Comparison of ENCODE assay signal across 11 cellular contexts in the genomic region with DNA sequence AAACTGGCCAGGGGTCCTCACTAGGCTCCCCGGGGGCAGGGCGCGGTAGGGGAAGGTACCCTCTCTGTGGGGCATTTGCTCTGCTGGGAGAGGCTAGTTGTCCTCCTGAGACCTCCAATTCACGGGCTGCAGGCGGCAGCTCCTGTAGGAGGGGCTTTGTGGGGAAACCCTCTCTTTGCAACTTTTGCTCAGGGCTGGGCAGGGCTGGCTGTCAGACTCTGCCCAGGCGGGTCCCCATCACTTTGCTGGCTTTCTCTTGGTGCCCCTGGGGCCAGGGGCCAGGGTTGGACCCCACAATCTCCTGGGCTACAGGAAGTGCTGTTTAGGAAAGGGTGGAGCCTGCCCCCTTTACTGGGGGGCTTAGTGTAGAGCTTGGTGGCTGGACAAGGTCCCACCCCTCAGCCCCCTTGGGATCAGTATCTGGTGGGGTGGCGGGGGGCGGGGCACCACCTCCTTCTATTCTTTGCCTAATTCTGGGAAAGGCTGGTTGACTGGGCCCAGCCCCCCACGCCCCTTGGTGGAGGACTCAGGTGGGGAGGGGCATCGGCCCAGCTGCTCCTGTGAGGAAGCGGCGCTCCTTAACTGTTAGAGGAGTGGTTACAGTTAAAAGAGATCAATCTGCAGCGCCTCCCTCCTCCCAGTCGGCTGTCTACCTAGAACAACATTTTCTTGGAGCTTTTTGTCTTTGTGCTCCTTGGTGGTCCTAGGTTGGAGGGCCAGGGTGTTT.
DNase-seq lines count a peak whose midpoint lies in the region; ATAC-seq, FAIRE-seq and TF ChIP-seq lines count a peak whose summit lies in the region.
"Had no signal": no experiment of that assay in that cellular context is flagged by ENCODE, and none has a peak within 500 bp of the region (broad histone marks: within the 10 kb centered on the region; RNA-seq: fewer than 3 reads in every experiment).

No MANE protein-coding gene starts in this region.

- no peaks in the 10 kb centered on the region; the same call in 1 of the 2 replicates for H3K9me3 ChIP-seq in HUES6 (ENCODE audit: control insufficient read depth, insufficient read depth, low read depth, low read length)
- no peaks in the 10 kb centered on the region for H3K9me3 ChIP-seq in K562 (replicated peaks; ENCODE audit: control insufficient read depth, insufficient read depth, low read depth, low read length)
- H3K9me3 ChIP-seq in iPS-20b (ENCODE audit: insufficient read depth, low read depth, low read length), result no peaks in the 10 kb centered on the region

- no peak overlapping the region for H2AFZ ChIP-seq in K562 (ENCODE audit: low read depth, low read length)

- H3K9ac ChIP-seq in HUES6 (ENCODE audit: low read length) (peak overlapping the region; percentile 64), K562 (ENCODE audit: insufficient read depth in 1 of 2, low read depth in 2 of 2, low read length in 2 of 2) (no peak overlapping the region), iPS-20b (ENCODE audit: low read depth, low read length) (peak overlapping the region; percentile 75; the same call in 1 of the 2 replicates)

- no peak for TF ChIP-seq CTCF in K562 (IDR thresholded peaks at IDR 0.05 in 2 of 3, conservative IDR thresholded peaks at IDR 0.05 in 1 of 3; ENCODE audit: insufficient read depth in 2 of 3, low read depth in 1 of 3, low read length in 3 of 3)
- TF ChIP-seq CTCF in GM20000 (IDR thresholded peaks at IDR 0.05; ENCODE audit: extremely low read depth, missing control alignments), result no peak

- FAIRE-seq in K562 (lab: Jason Lieb, UNC), result no peak

- H3K4me3 ChIP-seq in HUES6 (ENCODE audit: low read depth, low read length) (peak overlapping the region; percentile 79), K562 (no peak overlapping the region), iPS-20b (ENCODE audit: low read length) (peak overlapping the region; percentile 94)

- no peak for TF ChIP-seq RAD21 in K562 (CRISPR knock-in tag; conservative IDR thresholded peaks at IDR 0.05 in 1 of 2, IDR thresholded peaks at IDR 0.05 in 1 of 2)

- H3K9me1 ChIP-seq in K562 (ENCODE audit: control insufficient read depth, insufficient read depth, low read length), result no peaks in the 10 kb centered on the region

- no TSS peak for BruUV-seq in K562 (replicated peaks; lab: Mats Ljungman, UMichigan)

- TF ChIP-seq EP300 in K562 (IDR thresholded peaks at IDR 0.05; ENCODE audit: low read length), result no peak

- H3K27ac ChIP-seq in HUES6 (ENCODE audit: low read depth, low read length) (0 out of 2 replicates have a peak overlapping the region, but pooled peaks have one; percentile 9), K562 (ENCODE audit: extremely low read depth, low read depth, low read length) (no peak overlapping the region), iPS-20b (ENCODE audit: low read length) (peak overlapping the region; percentile 79)

- H3K79me2 ChIP-seq in K562 (ENCODE audit: control insufficient read depth, insufficient read depth, low read length), result no peaks in the 10 kb centered on the region

- WGBS in K562 (ENCODE audit: insufficient coverage, low coverage, missing lambda C conversion rate), result 3% methylated on average over 10 of the region's 14 CpGs

- H3K4me1 ChIP-seq in HUES6 (ENCODE audit: control insufficient read depth, insufficient read depth, low read length) (peaks cover 5% of the 10 kb centered on the region), K562 (replicated peaks in 1 of 2; ENCODE audit: control insufficient read depth in 2 of 2, insufficient read depth in 2 of 2, low read length in 2 of 2) (no peaks in the 10 kb centered on the region), iPS-20b (ENCODE audit: insufficient read depth, low read length) (no peaks in the 10 kb centered on the region; the same call in 1 of the 2 replicates)

- H3K4me2 ChIP-seq in K562 (ENCODE audit: insufficient read depth, low read length), result no peak overlapping the region

- H4K20me1 ChIP-seq in K562 (replicated peaks; ENCODE audit: control insufficient read depth, insufficient read depth, low read length), result no peaks in the 10 kb centered on the region

- POLR2A ChIA-PET in K562 (lab: Yijun Ruan, JAX), result no interaction called here

- peaks cover 13% of the 10 kb centered on the region for H3K27me3 ChIP-seq in HUES6 (ENCODE audit: control insufficient read depth, insufficient read depth, low read length)
- H3K27me3 ChIP-seq in K562 (ENCODE audit: control insufficient read depth in 2 of 2, insufficient read depth in 2 of 2, low read length in 2 of 2), result no peaks in the 10 kb centered on the region
- H3K27me3 ChIP-seq in iPS-20b (ENCODE audit: insufficient read depth, low read length), result peaks cover 13% of the 10 kb centered on the region

- DNase-seq in K562 (ENCODE audit: extremely low read depth in 1 of 4, low spot score in 3 of 4), result no peak
- DNase-seq in sciatic nerve (ENCODE audit: low spot score), result peak; percentile 58
- DNase-seq in NCI-H226, result no peak
- no peak for DNase-seq in RKO (ENCODE audit: low spot score)
- no peak for DNase-seq in GM20000 (ENCODE audit: low spot score)
- DNase-seq in CD1c-positive myeloid dendritic cell (ENCODE audit: extremely low spot score), result no peak
- DNase-seq: activated CD4-positive, alpha-beta memory T cell treated with anti-CD3 and anti-CD28 coated beads, Interleukin-2, amount 10 ng/mL, durations not matched to agents 7 days and 5 days; HFFc6; NCI-H1417 treated with DMSO at 0.1 percent for 48 hours had no signal

- ATAC-seq in K562 (peak; percentile 31; the same call in 2 of the 3 replicates), sciatic nerve (peak; percentile 65)

- no peaks in the 10 kb centered on the region for H3K36me3 ChIP-seq in HUES6 (ENCODE audit: control insufficient read depth, insufficient read depth, low read length)
- no peaks in the 10 kb centered on the region for H3K36me3 ChIP-seq in K562 (ENCODE audit: control insufficient read depth, insufficient read depth, low read length)
- H3K36me3 ChIP-seq in iPS-20b (ENCODE audit: insufficient read depth, low read depth, low read length), result no peaks in the 10 kb centered on the region

- TF ChIP-seq POLR2A in K562 (conservative IDR thresholded peaks at IDR 0.05), result no peak

- CTCF ChIA-PET in K562 (lab: Yijun Ruan, JAX; ENCODE audit: low intra/inter-chr PET ratio), result no interaction called here

- intact Hi-C loops in K562 (cut with micrococcal nuclease) (no loop called here), sciatic nerve (cut with DNase I) (no loop called here)

- in situ Hi-C loops in K562 (cut with MboI), result no loop called here

TF ChIP-seq in K562, 482 proteins besides CTCF, POLR2A, EP300 and RAD21:
- no peak for TF ChIP-seq PCBP1 (IDR thresholded peaks at IDR 0.05; ENCODE audit: low read depth, low read length, poor library complexity, severe bottlenecking)
- TF ChIP-seq, protein P1, sequence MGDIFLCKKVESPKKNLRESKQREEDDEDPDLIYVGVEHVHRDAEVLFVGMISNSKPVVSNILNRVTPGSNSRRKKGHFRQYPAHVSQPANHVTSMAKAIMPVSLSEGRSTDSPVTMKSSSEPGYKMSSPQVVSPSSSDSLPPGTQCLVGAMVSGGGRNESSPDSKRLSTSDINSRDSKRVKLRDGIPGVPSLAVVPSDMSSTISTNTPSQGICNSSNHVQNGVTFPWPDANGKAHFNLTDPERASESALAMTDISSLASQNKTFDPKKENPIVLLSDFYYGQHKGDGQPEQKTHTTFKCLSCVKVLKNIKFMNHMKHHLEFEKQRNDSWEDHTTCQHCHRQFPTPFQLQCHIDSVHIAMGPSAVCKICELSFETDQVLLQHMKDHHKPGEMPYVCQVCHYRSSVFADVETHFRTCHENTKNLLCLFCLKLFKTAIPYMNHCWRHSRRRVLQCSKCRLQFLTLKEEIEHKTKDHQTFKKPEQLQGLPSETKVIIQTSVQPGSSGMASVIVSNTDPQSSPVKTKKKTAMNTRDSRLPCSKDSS (IDR thresholded peaks at IDR 0.05; ENCODE audit: low read depth, partially characterized antibody), result no peak
- TF ChIP-seq, protein P2, sequence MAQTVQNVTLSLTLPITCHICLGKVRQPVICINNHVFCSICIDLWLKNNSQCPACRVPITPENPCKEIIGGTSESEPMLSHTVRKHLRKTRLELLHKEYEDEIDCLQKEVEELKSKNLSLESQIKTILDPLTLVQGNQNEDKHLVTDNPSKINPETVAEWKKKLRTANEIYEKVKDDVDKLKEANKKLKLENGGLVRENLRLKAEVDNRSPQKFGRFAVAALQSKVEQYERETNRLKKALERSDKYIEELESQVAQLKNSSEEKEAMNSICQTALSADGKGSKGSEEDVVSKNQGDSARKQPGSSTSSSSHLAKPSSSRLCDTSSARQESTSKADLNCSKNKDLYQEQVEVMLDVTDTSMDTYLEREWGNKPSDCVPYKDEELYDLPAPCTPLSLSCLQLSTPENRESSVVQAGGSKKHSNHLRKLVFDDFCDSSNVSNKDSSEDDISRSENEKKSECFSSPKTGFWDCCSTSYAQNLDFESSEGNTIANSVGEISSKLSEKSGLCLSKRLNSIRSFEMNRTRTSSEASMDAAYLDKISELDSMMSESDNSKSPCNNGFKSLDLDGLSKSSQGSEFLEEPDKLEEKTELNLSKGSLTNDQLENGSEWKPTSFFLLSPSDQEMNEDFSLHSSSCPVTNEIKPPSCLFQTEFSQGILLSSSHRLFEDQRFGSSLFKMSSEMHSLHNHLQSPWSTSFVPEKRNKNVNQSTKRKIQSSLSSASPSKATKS (CRISPR knock-in tag; IDR thresholded peaks at IDR 0.05), result no peak

Comparison
In these comparisons a context has a peak if more than half of its experiments do, and no peak if none do; other contexts are left out.
1. H3K9ac ChIP-seq: peak in HUES6 (single experiment) and iPS-20b (single experiment); none in K562 (0 of 2).